ENCODE assay signal across 12 cellular contexts in the genomic region with DNA sequence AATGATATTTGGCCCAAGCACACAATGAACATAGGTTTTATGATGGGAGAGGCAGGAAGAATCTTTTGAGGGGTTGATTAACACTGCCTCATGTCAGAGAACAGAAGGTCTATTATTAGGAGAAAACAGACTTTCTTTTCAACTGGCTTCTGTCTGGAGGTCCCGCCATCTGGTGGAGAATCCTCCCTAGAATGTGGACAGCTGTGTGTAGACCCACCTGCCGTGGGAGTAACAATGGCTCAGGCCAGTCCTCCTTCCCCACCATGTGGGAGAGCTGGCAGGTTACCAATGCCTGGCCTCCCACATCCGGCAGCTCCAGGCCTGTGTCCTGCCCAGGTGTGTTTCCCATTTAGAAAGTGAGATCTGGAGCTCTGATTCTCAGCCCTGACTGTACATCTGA.
DNase-seq lines count a peak whose midpoint lies in the region; ATAC-seq and TF ChIP-seq lines count a peak whose summit lies in the region.
"Had no signal": no experiment of that assay in that cellular context is flagged by ENCODE, and none has a peak within 500 bp of the region (broad histone marks: within the 10 kb centered on the region; RNA-seq: fewer than 3 reads in every experiment).

No MANE protein-coding gene starts in this region.

- ATAC-seq in GM18505 (IDR thresholded peaks at IDR 0.05; ENCODE audit: unreplicated experiment), result no peak
- ATAC-seq in activated naive CD4-positive, alpha-beta T cell treated with anti-CD3 and anti-CD28 coated beads, Interleukin-2, amount 50 U/mL, for 72 hours, result no peak

- TF ChIP-seq POLR2A in GM18505 (IDR thresholded peaks at IDR 0.05; ENCODE audit: borderline replicate concordance, extremely low read depth, insufficient read depth, insufficient read length), result no peak

- no peak overlapping the region for H3K4me3 ChIP-seq in BE2C (ENCODE audit: low read depth, low read length)
- no peak overlapping the region for H3K4me3 ChIP-seq in Jurkat, Clone E6-1 (ENCODE audit: low read length)
- H3K4me3 ChIP-seq: smooth muscle cell had no signal

- H3K9me3 ChIP-seq in BE2C, result no peaks in the 10 kb centered on the region

- in situ Hi-C loops in SK-MEL-5 (cut with HindIII; ENCODE audit: low pct_unique_long_range_greater_than_20kb, low sequenced_read_pairs), result no loop called here

- no peaks in the 10 kb centered on the region for H3K9me3 Mint-ChIP-seq in activated naive CD4-positive, alpha-beta T cell treated with anti-CD3 and anti-CD28 coated beads, Interleukin-2, amount 50 U/mL, for 72 hours

- no peak for TF ChIP-seq CTCF in BE2C (IDR thresholded peaks at IDR 0.05; ENCODE audit: low read depth, low read length)

- DNase-seq in BE2C (peak; percentile 14), SK-MEL-5 (ENCODE audit: low read depth, low spot score) (peak; percentile 76), iPS-NIHi7 (ENCODE audit: extremely low spot score) (peak; percentile 31), GM19240 (ENCODE audit: insufficient read length, low spot score) (no peak), DMS114 treated with DMSO at 0.1 percent for 48 hours (lab: John Stamatoyannopoulos, UW; ENCODE audit: unreplicated experiment) (no peak)
- peak; percentile 52 for DNase-seq in Jurkat, Clone E6-1 (ENCODE audit: low read depth, low spot score)
- DNase-seq in activated naive CD4-positive, alpha-beta T cell treated with anti-CD3 and anti-CD28 coated beads, Interleukin-2, amount 50 U/mL, for 72 hours (ENCODE audit: low spot score in 2 of 2), result no peak
- DNase-seq: foreskin fibroblast; stimulated activated CD8-positive, alpha-beta memory T cell treated with anti-CD3 and anti-CD28 coated beads, Interleukin-4, amount 100 ng/mL, for 48 hours; T-helper 1 cell had no signal

- no peaks in the 10 kb centered on the region for H3K36me3 Mint-ChIP-seq in activated naive CD4-positive, alpha-beta T cell treated with anti-CD3 and anti-CD28 coated beads, Interleukin-2, amount 50 U/mL, for 72 hours

- no peaks in the 10 kb centered on the region for H3K36me3 ChIP-seq in BE2C

- H3K4me1 ChIP-seq in BE2C, result no peaks in the 10 kb centered on the region

- no peaks in the 10 kb centered on the region for H3K27me3 ChIP-seq in BE2C

- H3K27ac Mint-ChIP-seq in activated naive CD4-positive, alpha-beta T cell treated with anti-CD3 and anti-CD28 coated beads, Interleukin-2, amount 50 U/mL, for 72 hours, result no peak overlapping the region

Comparison
In these comparisons a context has a peak if more than half of its experiments do, and no peak if none do; other contexts are left out.
1. DNase-seq: peak in BE2C (single experiment), Jurkat, Clone E6-1 (single experiment), SK-MEL-5 (single experiment) and iPS-NIHi7 (single experiment); none in GM19240 (single experiment), DMS114 treated with DMSO at 0.1 percent for 48 hours (single experiment) and activated naive CD4-positive, alpha-beta T cell treated with anti-CD3 and anti-CD28 coated beads, Interleukin-2, amount 50 U/mL, for 72 hours (0 of 2).